13 cellular contexts compared by ENCODE assay signal in genomic region chr10:3877092-3878000, GRCh38.
DNase-seq lines count a peak whose midpoint lies in the region; ATAC-seq and TF ChIP-seq lines count a peak whose summit lies in the region.
"Had no signal": no experiment of that assay in that cellular context is flagged by ENCODE, and none has a peak within 500 bp of the region (broad histone marks: within the 10 kb centered on the region; RNA-seq: fewer than 3 reads in every experiment).

No MANE protein-coding gene starts in this region.

- no peaks in the 10 kb centered on the region for H3K27me3 Mint-ChIP-seq in natural killer cell treated with Interleukin-12 subunit alpha and Interleukin-12 subunit beta and Interleukin-15 and Interleukin-18, amount 100 ng/mL, for 72 hours
- H3K27me3 Mint-ChIP-seq: stimulated activated naive B cell treated with anti-CD40 and anti-IgM and Interleukin-4, amounts not matched to agents 10 μg/mL and 1 μg/mL and 100 μg/mL, for 72 hours had no signal

- peak in 1 of 2 donors; percentile 70 for ATAC-seq in natural killer cell treated with Interleukin-12 subunit alpha and Interleukin-12 subunit beta and Interleukin-15 and Interleukin-18, amount 100 ng/mL, for 72 hours
- ATAC-seq in GM19324 (IDR thresholded peaks at IDR 0.05; ENCODE audit: low FRiP score, unreplicated experiment): no peak
- ATAC-seq: stimulated activated naive B cell treated with anti-CD40 and anti-IgM and Interleukin-4, amounts not matched to agents 10 μg/mL and 1 μg/mL and 100 μg/mL, for 72 hours had no signal

- no peak overlapping the region for H3K23ac ChIP-seq in mesendoderm (ENCODE audit: low read length)

- H3K18ac ChIP-seq in mesendoderm (ENCODE audit: low read length): no peak overlapping the region

- no peak overlapping the region for H2BK15ac ChIP-seq in mesendoderm (replicated peaks; ENCODE audit: low read depth)

- H3K79me1 ChIP-seq in mesendoderm (ENCODE audit: low read length): no peaks in the 10 kb centered on the region

- no peaks in the 10 kb centered on the region for H3K4me1 ChIP-seq in mesendoderm (ENCODE audit: control insufficient read depth, low read depth, low read length)

- H2AK5ac ChIP-seq in mesendoderm (ENCODE audit: low read length): no peak overlapping the region

- H3K27ac ChIP-seq in mesendoderm (ENCODE audit: low read depth, low read length): no peak overlapping the region

- H3K4ac ChIP-seq in mesendoderm (ENCODE audit: low read depth, low read length): no peak overlapping the region

- H2BK5ac ChIP-seq in mesendoderm (ENCODE audit: low read length): no peak overlapping the region

- H4K5ac ChIP-seq in mesendoderm (ENCODE audit: low read length): no peak overlapping the region

- peaks cover 8% of the 10 kb centered on the region for H3K9me3 Mint-ChIP-seq in natural killer cell treated with Interleukin-12 subunit alpha and Interleukin-12 subunit beta and Interleukin-15 and Interleukin-18, amount 100 ng/mL, for 72 hours

- H3K4me3 Mint-ChIP-seq in natural killer cell treated with Interleukin-12 subunit alpha and Interleukin-12 subunit beta and Interleukin-15 and Interleukin-18, amount 100 ng/mL, for 72 hours: peak overlapping the region; percentile 41
- H3K4me3 Mint-ChIP-seq: stimulated activated naive B cell treated with anti-CD40 and anti-IgM and Interleukin-4, amounts not matched to agents 10 μg/mL and 1 μg/mL and 100 μg/mL, for 72 hours had no signal

- H3K9ac ChIP-seq in mesendoderm (ENCODE audit: low read length): no peak overlapping the region

- peak overlapping the region; percentile 87 to 92 for H3K27ac Mint-ChIP-seq in natural killer cell treated with Interleukin-12 subunit alpha and Interleukin-12 subunit beta and Interleukin-15 and Interleukin-18, amount 100 ng/mL, for 72 hours

- no peaks in the 10 kb centered on the region for H3K36me3 ChIP-seq in mesendoderm (ENCODE audit: control insufficient read depth, insufficient read depth, low read length)

- H3K27me3 ChIP-seq in mesendoderm (ENCODE audit: insufficient read depth, low read length, poor library complexity): no peaks in the 10 kb centered on the region

- H4K8ac ChIP-seq in mesendoderm (ENCODE audit: low read depth, low read length): no peak overlapping the region

- TF ChIP-seq CTCF in cardiac fibroblast (IDR thresholded peaks at IDR 0.05; ENCODE audit: low read depth, low read length): no peak

- WGBS in mesendoderm (ENCODE audit: extremely low coverage, insufficient coverage, low lambda C conversion rate): no CpG with 5 or more reads among the region's 4 CpGs

- H3K4me3 ChIP-seq in cardiac fibroblast (replicated peaks in 1 of 2; ENCODE audit: low read depth in 2 of 2, low read length in 2 of 2) (no peak overlapping the region), mesendoderm (ENCODE audit: low read length) (no peak overlapping the region)
- H3K4me3 ChIP-seq: mucosa of descending colon had no signal

- H3K56ac ChIP-seq in mesendoderm (ENCODE audit: low read length): no peak overlapping the region

- H2BK120ac ChIP-seq in mesendoderm (ENCODE audit: low read depth, low read length): no peak overlapping the region

- H3K4me1 Mint-ChIP-seq in natural killer cell treated with Interleukin-12 subunit alpha and Interleukin-12 subunit beta and Interleukin-15 and Interleukin-18, amount 100 ng/mL, for 72 hours (ENCODE audit: low read depth in 2 of 2): peaks cover 52 to 56% of the 10 kb centered on the region in 2 donors

- DNase-seq in EH (ENCODE audit: low read depth) (peak; percentile 39), MV-4-11 (lab: John Stamatoyannopoulos, UW) (peak; percentile 68), cardiac fibroblast (ENCODE audit: low read depth in 2 of 2) (peak; percentile 30 to 40), SW480 (ENCODE audit: low spot score) (no peak), midbrain (lab: John Stamatoyannopoulos, UW) (no peak), mesendoderm (no peak)
- no peak for DNase-seq in natural killer cell treated with Interleukin-12 subunit alpha and Interleukin-12 subunit beta and Interleukin-15 and Interleukin-18, amount 100 ng/mL, for 72 hours (ENCODE audit: low spot score)
- DNase-seq: DMS79; hypothalamus; mucosa of descending colon; NCI-H1092; stimulated activated naive B cell treated with anti-CD40 and anti-IgM and Interleukin-4, amounts not matched to agents 10 μg/mL and 1 μg/mL and 100 μg/mL, for 72 hours had no signal

- H3K4me2 ChIP-seq in mesendoderm (ENCODE audit: low read length): no peak overlapping the region

- peaks cover 7% of the 10 kb centered on the region for H3K36me3 Mint-ChIP-seq in natural killer cell treated with Interleukin-12 subunit alpha and Interleukin-12 subunit beta and Interleukin-15 and Interleukin-18, amount 100 ng/mL, for 72 hours

- no peaks in the 10 kb centered on the region for H3K79me2 ChIP-seq in mesendoderm (ENCODE audit: control insufficient read depth, insufficient read depth, low read length)

Comparison
In these comparisons a context has a peak if more than half of its experiments do, and no peak if none do; other contexts are left out.
1. DNase-seq: peak in EH (single experiment), MV-4-11 (single experiment) and cardiac fibroblast (2 of 2); none in natural killer cell treated with Interleukin-12 subunit alpha and Interleukin-12 subunit beta and Interleukin-15 and Interleukin-18, amount 100 ng/mL, for 72 hours (single experiment), SW480 (single experiment), midbrain (single experiment) and mesendoderm (single experiment).